In genomic region chr3:5809811-5810210, GRCh38 we compare ENCODE assay signal across 26 cellular contexts.
"Had no signal": no experiment of that assay in that cellular context is flagged by ENCODE, and none has a peak within 500 bp of the region (broad histone marks: within the 10 kb centered on the region; RNA-seq: fewer than 3 reads in every experiment).

No MANE protein-coding gene starts in this region.

- H3K36me3 Mint-ChIP-seq: activated naive CD8-positive, alpha-beta T cell treated with anti-CD3 and anti-CD28 coated beads, Interleukin-2, amount 10 ng/mL, durations not matched to agents 7 days and 5 days; brain had no signal

- H3K9me3 Mint-ChIP-seq: nephron progenitor cell had no signal

- H3K4me1 Mint-ChIP-seq: activated naive CD8-positive, alpha-beta T cell treated with anti-CD3 and anti-CD28 coated beads, Interleukin-2, amount 10 ng/mL, durations not matched to agents 7 days and 5 days had no signal

- ATAC-seq: gastrocnemius medialis; right lobe of liver; stimulated activated naive CD8-positive, alpha-beta T cell treated with anti-CD3 and anti-CD28 coated beads, Interleukin-15, Interleukin-2, amounts not matched to agents 100 U/mL and 50 U/mL, for 24 hours had no signal

- DNase-seq: activated CD4-positive, alpha-beta T cell treated with anti-CD3 and anti-CD28 coated beads for 4 hours; activated CD4-positive, alpha-beta T cell treated with anti-CD3 and anti-CD28 coated beads, Interleukin-2, amount 50 U/mL, for 48 hours; activated CD4-positive, CD25-positive, alpha-beta regulatory T cell; activated CD8-positive, alpha-beta memory T cell treated with anti-CD3 and anti-CD28 coated beads for 24 hours; activated effector memory CD4-positive, alpha-beta T cell treated with Interleukin-2 at 50 U/mL for 16 hours; activated naive CD4-positive, alpha-beta T cell treated with Interleukin-2 at 50 U/mL for 16 hours; activated naive CD8-positive, alpha-beta T cell treated with anti-CD3 and anti-CD28 coated beads, Interleukin-2, amount 10 ng/mL, durations not matched to agents 7 days and 5 days; cerebellar nuclear complex; colonic mucosa; effector CD8-positive, alpha-beta T cell; gastrocnemius medialis; islet precursor cell; mammary epithelial cell; nephron progenitor cell; right lobe of liver; stimulated activated CD4-positive, alpha-beta T cell treated with anti-CD3 and anti-CD28 coated beads, Interleukin-4, amount 100 ng/mL, for 1 hour; stimulated activated naive CD8-positive, alpha-beta T cell treated with anti-CD3 and anti-CD28 coated beads, Interleukin-15, Interleukin-2, amounts not matched to agents 100 U/mL and 50 U/mL, for 24 hours; testis; trophoblast cell; uterus had no signal

- H3K27ac ChIP-seq: ascending aorta, cardiac muscle cell, colonic mucosa, gastrocnemius medialis, hepatocyte, neutrophil, right lobe of liver, testis, uterus had no signal

- H3K27ac Mint-ChIP-seq: activated naive CD8-positive, alpha-beta T cell treated with anti-CD3 and anti-CD28 coated beads, Interleukin-2, amount 10 ng/mL, durations not matched to agents 7 days and 5 days; nephron progenitor cell had no signal

- H3K36me3 ChIP-seq: ascending aorta, cardiac muscle cell, colonic mucosa, gastrocnemius medialis, neutrophil, right lobe of liver, uterus had no signal

- H3K4me1 ChIP-seq: ascending aorta, colonic mucosa, gastrocnemius medialis, right lobe of liver, testis, uterus had no signal

- FAIRE-seq: endometrium had no signal

- H3K27me3 Mint-ChIP-seq: activated naive CD8-positive, alpha-beta T cell treated with anti-CD3 and anti-CD28 coated beads, Interleukin-2, amount 10 ng/mL, durations not matched to agents 7 days and 5 days; brain had no signal

- H3K4me3 Mint-ChIP-seq: activated naive CD8-positive, alpha-beta T cell treated with anti-CD3 and anti-CD28 coated beads, Interleukin-2, amount 10 ng/mL, durations not matched to agents 7 days and 5 days; brain; nephron progenitor cell had no signal

- H3K9me3 ChIP-seq: ascending aorta, colonic mucosa, gastrocnemius medialis, neutrophil, right lobe of liver, testis, uterus had no signal

- H3K4me3 ChIP-seq: ascending aorta, cardiac muscle cell, colonic mucosa, gastrocnemius medialis, hepatocyte, right lobe of liver, testis, uterus had no signal

- H3K27me3 ChIP-seq: ascending aorta, cardiac muscle cell, colonic mucosa, gastrocnemius medialis, hepatocyte, neutrophil, right lobe of liver, testis, uterus had no signal

- H3K4me2 ChIP-seq: hepatocyte had no signal
